ENCODE assay signal across 15 cellular contexts in the genomic region with DNA sequence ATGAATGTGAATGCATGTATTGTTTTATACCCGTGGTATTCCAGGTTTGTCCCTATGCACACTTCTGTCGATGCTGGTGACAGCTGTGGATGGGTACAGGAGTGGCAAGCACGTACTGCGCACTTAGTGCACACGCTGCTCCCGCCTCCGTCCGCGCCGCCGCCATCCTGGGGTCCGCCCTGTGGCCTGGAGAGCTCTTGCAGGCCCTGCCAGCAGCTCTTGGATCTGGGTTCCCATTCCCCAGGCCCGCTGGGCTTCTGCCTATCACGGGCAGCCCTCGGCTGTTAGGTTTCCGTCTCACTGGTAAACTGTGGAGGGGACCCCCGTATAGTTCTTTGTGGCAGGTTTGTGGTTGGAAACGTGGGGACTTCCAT. TPM values are rescaled to one million over a fixed set of nuclear protein-coding genes. Genes with fewer than 3 reads are reported as not detected.
DNase-seq lines count a peak whose midpoint lies in the region; ATAC-seq, FAIRE-seq and TF ChIP-seq lines count a peak whose summit lies in the region.
"Had no signal": no experiment of that assay in that cellular context is flagged by ENCODE, and none has a peak within 500 bp of the region (broad histone marks: within the 10 kb centered on the region; RNA-seq: fewer than 3 reads in every experiment).

No MANE protein-coding gene starts in this region.

- intact Hi-C loops in dorsolateral prefrontal cortex (cut with DNase I) (no loop called here), HepG2 (cut with micrococcal nuclease; ENCODE audit: unreplicated experiment) (no loop called here)

- H3K4me3 ChIP-seq in dorsolateral prefrontal cortex = peak overlapping the region in 49 of 59 donors; percentile 1 to 99 (median 42)
- peak overlapping the region in 2 of 3 experiments; percentile 64 to 97; a peak in 2 of 6 replicates for H3K4me3 ChIP-seq in HepG2 (replicated peaks in 1 of 3; ENCODE audit: insufficient read depth in 1 of 3, low read depth in 2 of 3, low read length in 3 of 3)
- H3K4me3 ChIP-seq in subcutaneous abdominal adipose tissue (ENCODE audit: low read depth in 1 of 5, low read length in 5 of 5) = peak overlapping the region; percentile 48 to 94 (median 63)

- POLR2A ChIA-PET in HepG2 (lab: Yijun Ruan, JAX) = interaction anchor here (1.6 to 2.2 kb wide), 3 partner anchors 11 to 148 kb away, joined by 6 to 9 read pairs (median 6); no protein-coding TSS in a partner anchor

- H3K79me2 ChIP-seq in HepG2 (ENCODE audit: insufficient read depth, low read length) = peaks cover 76% of the 10 kb centered on the region

- no peaks in the 10 kb centered on the region for H3K36me3 Mint-ChIP-seq in HFFc6 (ENCODE audit: low read depth)
- no peaks in the 10 kb centered on the region for H3K36me3 Mint-ChIP-seq in natural killer cell treated with Interleukin-12 subunit alpha and Interleukin-12 subunit beta and Interleukin-15 and Interleukin-18, amount 100 ng/mL, for 72 hours
- H3K36me3 Mint-ChIP-seq: WTC11 had no signal

- H3K27ac Mint-ChIP-seq in HFFc6 = peak overlapping the region; percentile 42
- H3K27ac Mint-ChIP-seq in natural killer cell treated with Interleukin-12 subunit alpha and Interleukin-12 subunit beta and Interleukin-15 and Interleukin-18, amount 100 ng/mL, for 72 hours = no peak overlapping the region

- TSS peak; percentile 10 for BruUV-seq in HepG2 (replicated peaks; lab: Mats Ljungman, UMichigan)

- ATAC-seq in HepG2 (no peak), GM18520 (IDR thresholded peaks at IDR 0.05; ENCODE audit: unreplicated experiment) (no peak), HG03439 (IDR thresholded peaks at IDR 0.05; ENCODE audit: unreplicated experiment) (no peak)
- no peak for ATAC-seq in natural killer cell treated with Interleukin-12 subunit alpha and Interleukin-12 subunit beta and Interleukin-15 and Interleukin-18, amount 100 ng/mL, for 72 hours
- ATAC-seq: WTC11 had no signal

- no peaks in the 10 kb centered on the region for H3K9me3 ChIP-seq in HepG2 (ENCODE audit: low read length)
- no peaks in the 10 kb centered on the region for H3K9me3 ChIP-seq in subcutaneous abdominal adipose tissue (ENCODE audit: control insufficient read depth in 5 of 5, low read length in 5 of 5)

- H3K4me1 Mint-ChIP-seq in HFFc6 (ENCODE audit: low read depth) = peaks cover 27% of the 10 kb centered on the region
- H3K4me1 Mint-ChIP-seq in natural killer cell treated with Interleukin-12 subunit alpha and Interleukin-12 subunit beta and Interleukin-15 and Interleukin-18, amount 100 ng/mL, for 72 hours (ENCODE audit: low read depth in 2 of 2) = peaks cover 5 to 7% of the 10 kb centered on the region in 2 donors

- no peak for TF ChIP-seq POLR2A in HepG2 (IDR thresholded peaks at IDR 0.05; ENCODE audit: insufficient read depth in 1 of 2, low read depth in 2 of 2, low read length in 2 of 2)

- no peak for TF ChIP-seq RAD21 in HepG2 (CRISPR knock-in tag; IDR thresholded peaks at IDR 0.05)

- in situ Hi-C loops in HepG2 (cut with HindIII; ENCODE audit: extremely low pct_ligation_motif_present, low pct_unique_long_range_greater_than_20kb) = no loop called here

- no peak overlapping the region for H2AFZ ChIP-seq in HepG2 (ENCODE audit: low read length)

- FAIRE-seq in HepG2 (lab: Jason Lieb, UNC) = no peak

- H3K9ac ChIP-seq in HepG2 (ENCODE audit: insufficient read depth, low read depth, low read length) (peak overlapping the region; percentile 94), subcutaneous abdominal adipose tissue (ENCODE audit: low read length in 5 of 5) (peak overlapping the region; percentile 59 to 99 (median 81))

- H3K27ac ChIP-seq in dorsolateral prefrontal cortex (peak overlapping the region in 52 of 59 donors; percentile 1 to 87 (median 64)), HepG2 (ENCODE audit: extremely low read length, insufficient read depth, low read length) (peak overlapping the region; percentile 1), subcutaneous abdominal adipose tissue (ENCODE audit: low read depth, low read length) (peak overlapping the region; percentile 59)
- H3K27ac ChIP-seq: epithelial cell of prostate had no signal

- peaks cover 30% of the 10 kb centered on the region for H4K20me1 ChIP-seq in HepG2 (ENCODE audit: insufficient read depth, low read length)

- WGBS in HepG2 (ENCODE audit: low lambda C conversion rate) = 91% methylated on average over 18 of the region's 18 CpGs

- DNase-seq in HFFc6 = no peak
- DNase-seq in dorsolateral prefrontal cortex = peak in 1 of 10 donors; percentile 53
- DNase-seq in HepG2 (ENCODE audit: low spot score) = no peak
- no peak for DNase-seq in natural killer cell treated with Interleukin-12 subunit alpha and Interleukin-12 subunit beta and Interleukin-15 and Interleukin-18, amount 100 ng/mL, for 72 hours (ENCODE audit: low spot score)
- no peak for DNase-seq in activated naive CD4-positive, alpha-beta T cell (lab: John Stamatoyannopoulos, UW)
- DNase-seq: activated effector memory CD4-positive, alpha-beta T cell treated with anti-CD3 and anti-CD28 coated beads, Interleukin-2, amount 50 U/mL, for 16 hours; EL; midbrain; NCI-H2029 had no signal

- H3K4me1 ChIP-seq in HepG2 (ENCODE audit: insufficient read depth, low read length) = peaks cover 40% of the 10 kb centered on the region
- H3K4me1 ChIP-seq in subcutaneous abdominal adipose tissue (ENCODE audit: control insufficient read depth in 5 of 5, insufficient read depth in 5 of 5, low read length in 5 of 5) = peaks cover 18 to 81% (median 70%) of the 10 kb centered on the region in 5 donors

- CTCF ChIA-PET in HepG2 (lab: Yijun Ruan, JAX; ENCODE audit: low intra/inter-chr PET ratio, low total read pairs) = no interaction called here

- H3K36me3 ChIP-seq in HepG2 (replicated peaks in 1 of 2; ENCODE audit: control insufficient read depth in 1 of 2, insufficient read depth in 2 of 2, low read length in 2 of 2) (no peaks in the 10 kb centered on the region), subcutaneous abdominal adipose tissue (ENCODE audit: control insufficient read depth in 5 of 5, insufficient read depth in 5 of 5, low read length in 5 of 5) (no peaks in the 10 kb centered on the region)

- no peaks in the 10 kb centered on the region for H3K9me3 Mint-ChIP-seq in HFFc6
- H3K9me3 Mint-ChIP-seq in natural killer cell treated with Interleukin-12 subunit alpha and Interleukin-12 subunit beta and Interleukin-15 and Interleukin-18, amount 100 ng/mL, for 72 hours = no peaks in the 10 kb centered on the region
- H3K9me3 Mint-ChIP-seq: WTC11 had no signal

- no peak for TF ChIP-seq EP300 in HepG2 (IDR thresholded peaks at IDR 0.05; ENCODE audit: low read depth in 2 of 2, low read length in 2 of 2)
- no peak for TF ChIP-seq EP300 in HepG2 (CRISPR knock-in tag; IDR thresholded peaks at IDR 0.05; ENCODE audit: borderline replicate concordance)

- TF ChIP-seq CTCF in HFFc6 (IDR thresholded peaks at IDR 0.05) (no peak), dorsolateral prefrontal cortex (IDR thresholded peaks at IDR 0.05 in 54 of 56, conservative IDR thresholded peaks at IDR 0.05 in 2 of 56; ENCODE audit: low read depth in 1 of 56, partially characterized antibody in 56 of 56) (peak in 1 of 56 donors; percentile 8), HepG2 (CRISPR knock-in tag; IDR thresholded peaks at IDR 0.05) (no peak)

- no peaks in the 10 kb centered on the region for H3K27me3 Mint-ChIP-seq in HFFc6 (ENCODE audit: insufficient read depth)
- H3K27me3 Mint-ChIP-seq in natural killer cell treated with Interleukin-12 subunit alpha and Interleukin-12 subunit beta and Interleukin-15 and Interleukin-18, amount 100 ng/mL, for 72 hours = peaks cover 13 to 14% of the 10 kb centered on the region in 2 donors

- H3K4me3 Mint-ChIP-seq in HFFc6 = peak overlapping the region; percentile 50; the same call in 1 of the 2 replicates
- H3K4me3 Mint-ChIP-seq in natural killer cell treated with Interleukin-12 subunit alpha and Interleukin-12 subunit beta and Interleukin-15 and Interleukin-18, amount 100 ng/mL, for 72 hours = no peak overlapping the region
- H3K4me3 Mint-ChIP-seq: WTC11 had no signal

- H3K4me2 ChIP-seq in HepG2 (ENCODE audit: low read depth, low read length) = peak overlapping the region; percentile 97

- H3K27me3 ChIP-seq in dorsolateral prefrontal cortex = no peaks in the 10 kb centered on the region
- no peaks in the 10 kb centered on the region for H3K27me3 ChIP-seq in HepG2 (ENCODE audit: control insufficient read depth in 1 of 2, insufficient read depth in 2 of 2, low read length in 2 of 2)
- no peaks in the 10 kb centered on the region for H3K27me3 ChIP-seq in subcutaneous abdominal adipose tissue (ENCODE audit: control insufficient read depth in 5 of 5, insufficient read depth in 4 of 5, low read length in 5 of 5)

RNA-seq across cellular contexts. Expression of a gene that starts 4.0 kb away (rescaled TPM):
- total RNA-seq in HFFc6 (2021; fragmentation: NEBNext Ultra II Directional; extraction: Animal tissue kit (Norgen Biotek cat#: 25700)) = 10 to 100 TPM; 72.0 to 86.0 (median 77.6) TPM
- total RNA-seq in dorsolateral prefrontal cortex = 100 to 1,000 TPM in 1 of 120 experiments, 10 to 100 TPM in 119; 48.7 to 103 (median 61.3) TPM
- total RNA-seq in HepG2 (2016; rRNA removed; fragmentation: Illumina TruSeq; extraction: Trizol) = 18.8 and 26.8 TPM in 2 replicates
- total RNA-seq in HepG2 (2016; cell fraction: cytosol; rRNA removed; fragmentation: Illumina TruSeq; extraction: Trizol; ENCODE audit: low read depth) = 4.5 and 5.5 TPM in 2 replicates
- total RNA-seq in HepG2 (2016; cell fraction: insoluble cytoplasmic fraction; rRNA removed; fragmentation: Illumina TruSeq; extraction: Trizol) = 16.2 and 28.2 TPM in 2 replicates
- total RNA-seq in HepG2 (2016; cell fraction: membrane; rRNA removed; fragmentation: Illumina TruSeq; extraction: Trizol) = 20.2 and 20.3 TPM in 2 replicates
- total RNA-seq in HepG2 (2016; cell fraction: nucleus; rRNA removed; fragmentation: Illumina TruSeq; extraction: Trizol) = 13.2 and 15.8 TPM in 2 replicates
- polyA plus RNA-seq in HepG2 (2011; rRNA removed) = 16.0 and 16.8 TPM in 2 replicates
- polyA plus RNA-seq in HepG2 (2011; cell fraction: cytosol; rRNA removed) = 18.0 and 19.4 TPM in 2 replicates
- 24.5 and 30.8 TPM in 2 replicates for polyA plus RNA-seq in HepG2 (2011; cell fraction: nucleus; rRNA removed)
- polyA plus RNA-seq in HepG2 (2012) = 21.5 and 25.5 TPM in 2 replicates
- 4.2 and 4.6 TPM in 2 replicates for polyA plus RNA-seq in HepG2 (2016; cell fraction: cytosol; fragmentation: Illumina TruSeq; extraction: Trizol; ENCODE audit: low read depth)
- 25.9 and 33.9 TPM in 2 replicates for polyA plus RNA-seq in HepG2 (2016; cell fraction: insoluble cytoplasmic fraction; fragmentation: Illumina TruSeq; extraction: Trizol; ENCODE audit: low read depth)
- 14.1 and 15.9 TPM in 2 replicates for polyA plus RNA-seq in HepG2 (2016; cell fraction: membrane; fragmentation: Illumina TruSeq; extraction: Trizol; ENCODE audit: low read depth)
- polyA plus RNA-seq in HepG2 (2016; cell fraction: nucleus; fragmentation: Illumina TruSeq; extraction: Trizol; ENCODE audit: insufficient read depth, low read depth) = 31.1 and 31.9 TPM in 2 replicates
- polyA minus RNA-seq in HepG2 (2011; rRNA and poly(A)+ RNA removed; ENCODE audit: low replicate concordance) = 36.6 and 52.6 TPM in 2 replicates
- polyA minus RNA-seq in HepG2 (2011; cell fraction: cytosol; rRNA and poly(A)+ RNA removed) = 10.8 and 16.8 TPM in 2 replicates
- 6.7 and 7.1 TPM in 2 replicates for polyA minus RNA-seq in HepG2 (2011; cell fraction: nucleus; rRNA and poly(A)+ RNA removed)
- 1 to 10 TPM in 1 of 2 donors, under 1 TPM in 1; 1.00 to 1.3 TPM for total RNA-seq in natural killer cell treated with Interleukin-12 subunit alpha and Interleukin-12 subunit beta and Interleukin-15 and Interleukin-18, amount 100 ng/mL, for 72 hours

RNA-seq across cellular contexts. Expression of a gene that starts 35.8 kb away (rescaled TPM):
- total RNA-seq in HFFc6 (2021; fragmentation: NEBNext Ultra II Directional; extraction: Animal tissue kit (Norgen Biotek cat#: 25700)) = 100 to 1,000 TPM; 332 to 383 (median 356) TPM
- total RNA-seq in dorsolateral prefrontal cortex = 100 to 1,000 TPM; 425 to 952 (median 709) TPM
- total RNA-seq in HepG2 (2016; rRNA removed; fragmentation: Illumina TruSeq; extraction: Trizol) = 51.6 and 62.8 TPM in 2 replicates
- 148 and 187 TPM in 2 replicates for total RNA-seq in HepG2 (2016; cell fraction: cytosol; rRNA removed; fragmentation: Illumina TruSeq; extraction: Trizol; ENCODE audit: low read depth)
- 41.9 and 63.2 TPM in 2 replicates for total RNA-seq in HepG2 (2016; cell fraction: insoluble cytoplasmic fraction; rRNA removed; fragmentation: Illumina TruSeq; extraction: Trizol)
- total RNA-seq in HepG2 (2016; cell fraction: membrane; rRNA removed; fragmentation: Illumina TruSeq; extraction: Trizol) = 155 and 189 TPM in 2 replicates
- 29.0 and 32.6 TPM in 2 replicates for total RNA-seq in HepG2 (2016; cell fraction: nucleus; rRNA removed; fragmentation: Illumina TruSeq; extraction: Trizol)
- 189 and 246 TPM in 2 replicates for polyA plus RNA-seq in HepG2 (2011; rRNA removed)
- 170 and 253 TPM in 2 replicates for polyA plus RNA-seq in HepG2 (2011; cell fraction: cytosol; rRNA removed)
- 312 and 359 TPM in 2 replicates for polyA plus RNA-seq in HepG2 (2011; cell fraction: nucleus; rRNA removed)
- 157 and 182 TPM in 2 replicates for polyA plus RNA-seq in HepG2 (2012)
- 365 and 380 TPM in 2 replicates for polyA plus RNA-seq in HepG2 (2016; cell fraction: cytosol; fragmentation: Illumina TruSeq; extraction: Trizol; ENCODE audit: low read depth)
- polyA plus RNA-seq in HepG2 (2016; cell fraction: insoluble cytoplasmic fraction; fragmentation: Illumina TruSeq; extraction: Trizol; ENCODE audit: low read depth) = 90.9 and 108 TPM in 2 replicates
- polyA plus RNA-seq in HepG2 (2016; cell fraction: membrane; fragmentation: Illumina TruSeq; extraction: Trizol; ENCODE audit: low read depth) = 308 and 330 TPM in 2 replicates
- 105 and 117 TPM in 2 replicates for polyA plus RNA-seq in HepG2 (2016; cell fraction: nucleus; fragmentation: Illumina TruSeq; extraction: Trizol; ENCODE audit: insufficient read depth, low read depth)
- 213 and 462 TPM in 2 replicates for polyA minus RNA-seq in HepG2 (2011; rRNA and poly(A)+ RNA removed; ENCODE audit: low replicate concordance)
- polyA minus RNA-seq in HepG2 (2011; cell fraction: cytosol; rRNA and poly(A)+ RNA removed) = 159 and 180 TPM in 2 replicates
- 36.2 and 46.2 TPM in 2 replicates for polyA minus RNA-seq in HepG2 (2011; cell fraction: nucleus; rRNA and poly(A)+ RNA removed)
- total RNA-seq in natural killer cell treated with Interleukin-12 subunit alpha and Interleukin-12 subunit beta and Interleukin-15 and Interleukin-18, amount 100 ng/mL, for 72 hours = 100 to 1,000 TPM; 242 to 309 TPM

RNA-seq across cellular contexts. Expression of a gene that starts 37.7 kb away (rescaled TPM):
- not detected for total RNA-seq in HFFc6 (2021; fragmentation: NEBNext Ultra II Directional; extraction: Animal tissue kit (Norgen Biotek cat#: 25700))
- total RNA-seq in dorsolateral prefrontal cortex (10 to 100 TPM in 2 of 120 experiments, 1 to 10 TPM in 118; 2.3 to 11.9 (median 6.1) TPM), HepG2 (2016; rRNA removed; fragmentation: Illumina TruSeq; extraction: Trizol) (not detected in 2 replicates)
- not detected in 2 replicates for total RNA-seq in HepG2 (2016; cell fraction: cytosol; rRNA removed; fragmentation: Illumina TruSeq; extraction: Trizol; ENCODE audit: low read depth)
- not detected in 2 replicates for total RNA-seq in HepG2 (2016; cell fraction: insoluble cytoplasmic fraction; rRNA removed; fragmentation: Illumina TruSeq; extraction: Trizol)
- total RNA-seq in HepG2 (2016; cell fraction: membrane; rRNA removed; fragmentation: Illumina TruSeq; extraction: Trizol) = not detected in 2 replicates
- total RNA-seq in HepG2 (2016; cell fraction: nucleus; rRNA removed; fragmentation: Illumina TruSeq; extraction: Trizol) = not detected in 2 replicates
- polyA plus RNA-seq in HepG2 (2011; rRNA removed) = not detected in 2 replicates
- polyA plus RNA-seq in HepG2 (2011; cell fraction: cytosol; rRNA removed) = 0.04 TPM in 1 of 2 replicates, not detected in the other
- polyA plus RNA-seq in HepG2 (2011; cell fraction: nucleus; rRNA removed) = not detected in 2 replicates
- not detected in 2 replicates for polyA plus RNA-seq in HepG2 (2012)
- not detected in 2 replicates for polyA plus RNA-seq in HepG2 (2016; cell fraction: cytosol; fragmentation: Illumina TruSeq; extraction: Trizol; ENCODE audit: low read depth)
- not detected in 2 replicates for polyA plus RNA-seq in HepG2 (2016; cell fraction: insoluble cytoplasmic fraction; fragmentation: Illumina TruSeq; extraction: Trizol; ENCODE audit: low read depth)
- 0.08 TPM in 1 of 2 replicates, not detected in the other for polyA plus RNA-seq in HepG2 (2016; cell fraction: membrane; fragmentation: Illumina TruSeq; extraction: Trizol; ENCODE audit: low read depth)
- polyA plus RNA-seq in HepG2 (2016; cell fraction: nucleus; fragmentation: Illumina TruSeq; extraction: Trizol; ENCODE audit: insufficient read depth, low read depth) = 0.22 TPM in 1 of 2 replicates, not detected in the other
- polyA minus RNA-seq in HepG2 (2011; rRNA and poly(A)+ RNA removed; ENCODE audit: low replicate concordance) = 0.10 and 0.61 TPM in 2 replicates
- polyA minus RNA-seq in HepG2 (2011; cell fraction: cytosol; rRNA and poly(A)+ RNA removed) = not detected in 2 replicates
- polyA minus RNA-seq in HepG2 (2011; cell fraction: nucleus; rRNA and poly(A)+ RNA removed) = not detected in 2 replicates
- 10 to 100 TPM; 22.2 to 33.3 TPM for total RNA-seq in natural killer cell treated with Interleukin-12 subunit alpha and Interleukin-12 subunit beta and Interleukin-15 and Interleukin-18, amount 100 ng/mL, for 72 hours
- total RNA-seq: OCI-LY7 had no signal

Comparison
In these comparisons a context has a peak if more than half of its experiments do, and no peak if none do; other contexts are left out.
1. H3K27ac ChIP-seq: peak in every context shown above with its lines; median percentile 64 in dorsolateral prefrontal cortex; 59 in subcutaneous abdominal adipose tissue; 1 in HepG2.